In the genomic region with DNA sequence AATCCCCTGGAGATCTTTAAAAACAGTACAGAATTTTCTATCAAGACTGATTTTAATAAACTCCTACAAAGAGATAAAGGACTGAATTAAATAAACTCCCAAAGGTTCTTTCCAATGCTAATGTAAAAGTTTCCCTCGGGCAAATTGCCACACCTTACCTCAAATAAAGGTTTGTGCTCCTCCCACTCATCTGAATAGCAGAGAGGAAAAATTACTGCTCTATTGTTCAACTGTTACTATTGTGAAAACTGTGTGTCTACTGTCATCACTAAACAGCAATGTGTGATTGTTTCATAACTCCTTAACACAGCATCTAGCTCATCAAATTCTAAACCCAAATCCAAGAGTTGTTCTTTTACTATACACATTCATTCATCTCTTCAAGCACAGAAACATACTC, we compare ENCODE assay signal across 1 cellular context.
TF ChIP-seq lines count a peak whose summit lies in the region.

No MANE protein-coding gene starts in this region.

TF ChIP-seq in K562, 482 proteins besides CTCF, POLR2A, EP300 and RAD21 (continued from another document):
- TF ChIP-seq CUX1 (CRISPR knock-in tag; IDR thresholded peaks at IDR 0.05) (no peak), ZNF699 (CRISPR knock-in tag; IDR thresholded peaks at IDR 0.05; ENCODE audit: insufficient replicate concordance) (no peak)
- TF ChIP-seq, protein P1, sequence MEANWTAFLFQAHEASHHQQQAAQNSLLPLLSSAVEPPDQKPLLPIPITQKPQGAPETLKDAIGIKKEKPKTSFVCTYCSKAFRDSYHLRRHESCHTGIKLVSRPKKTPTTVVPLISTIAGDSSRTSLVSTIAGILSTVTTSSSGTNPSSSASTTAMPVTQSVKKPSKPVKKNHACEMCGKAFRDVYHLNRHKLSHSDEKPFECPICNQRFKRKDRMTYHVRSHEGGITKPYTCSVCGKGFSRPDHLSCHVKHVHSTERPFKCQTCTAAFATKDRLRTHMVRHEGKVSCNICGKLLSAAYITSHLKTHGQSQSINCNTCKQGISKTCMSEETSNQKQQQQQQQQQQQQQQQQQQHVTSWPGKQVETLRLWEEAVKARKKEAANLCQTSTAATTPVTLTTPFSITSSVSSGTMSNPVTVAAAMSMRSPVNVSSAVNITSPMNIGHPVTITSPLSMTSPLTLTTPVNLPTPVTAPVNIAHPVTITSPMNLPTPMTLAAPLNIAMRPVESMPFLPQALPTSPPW (CRISPR knock-in tag; IDR thresholded peaks at IDR 0.05): no peak
